In the genomic region with DNA sequence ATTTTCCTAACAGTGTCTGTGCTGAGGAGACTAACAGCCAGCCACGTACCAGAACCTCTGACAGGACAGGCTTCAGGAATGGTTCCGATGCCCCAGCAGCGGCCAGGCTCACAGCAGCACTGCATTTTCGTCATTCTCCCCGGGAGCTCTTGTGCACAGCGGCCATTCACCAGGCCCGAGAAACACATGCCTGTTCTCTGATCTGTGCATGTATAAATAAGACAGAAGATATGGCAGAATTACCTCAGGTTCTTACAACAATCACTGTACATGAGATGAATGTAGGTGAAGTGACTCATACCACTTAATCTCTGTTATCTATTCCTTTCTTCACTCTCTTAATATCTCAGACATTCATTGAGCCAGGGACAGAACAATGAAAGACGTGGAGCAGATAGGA, we compare ENCODE assay signal across 27 cellular contexts.
DNase-seq lines count a peak whose midpoint lies in the region; ATAC-seq, FAIRE-seq and TF ChIP-seq lines count a peak whose summit lies in the region.
"Had no signal": no experiment of that assay in that cellular context is flagged by ENCODE, and none has a peak within 500 bp of the region (broad histone marks: within the 10 kb centered on the region; RNA-seq: fewer than 3 reads in every experiment).

No MANE protein-coding gene starts in this region.

- DNase-seq in Right ventricle myocardium inferior (ENCODE audit: missing footprints): no peak
- no peak for DNase-seq in cardiac septum (ENCODE audit: low spot score)
- peak; percentile 55 for DNase-seq in astrocyte (ENCODE audit: low read depth)
- no peak for DNase-seq in left ventricle myocardium inferior
- peak; percentile 41 to 73 for DNase-seq in trophoblast cell
- no peak for DNase-seq in NCI-H1105 (lab: John Stamatoyannopoulos, UW)
- DNase-seq: CD4-positive, CD25-positive, alpha-beta regulatory T cell; GOT3; HFFc6; KBM-7; MV-4-11; NCI-H1105 treated with DMSO at 0.1 percent for 48 hours; NCI-H146; NCI-H1930; NCI-H2107; NCI-H446; NCI-H524 treated with DMSO at 0.1 percent for 48 hours; NCI-H82; NK-92 treated with Interleukin-12 subunit alpha and Interleukin-12 subunit beta, amount 100 ng/mL, for 24 hours; PC-3; SHP77 had no signal

- TF ChIP-seq CTCF in astrocyte (IDR thresholded peaks at IDR 0.05; ENCODE audit: insufficient read depth, low read depth, low read length): no peak
- TF ChIP-seq CTCF in left ventricle myocardium inferior (IDR thresholded peaks at IDR 0.05; ENCODE audit: borderline replicate concordance): no peak

- no peak overlapping the region for H3K14ac ChIP-seq in trophoblast cell (ENCODE audit: low read length)

- H3K4me3 ChIP-seq in astrocyte (ENCODE audit: insufficient read depth, low read depth, low read length): no peak overlapping the region
- H3K4me3 ChIP-seq in left ventricle myocardium inferior: no peak overlapping the region
- no peak overlapping the region for H3K4me3 ChIP-seq in trophoblast cell (ENCODE audit: low read depth, low read length)
- H3K4me3 ChIP-seq: BLaER1, HAP-1 had no signal

- no peaks in the 10 kb centered on the region for H3K79me2 ChIP-seq in astrocyte (ENCODE audit: insufficient read depth, low read length)
- H3K79me2 ChIP-seq in trophoblast cell (ENCODE audit: control insufficient read depth, insufficient read depth, low read length, poor library complexity): no peaks in the 10 kb centered on the region

- H3K4me2 ChIP-seq in astrocyte (ENCODE audit: low read length) (no peak overlapping the region), trophoblast cell (ENCODE audit: low read length) (no peak overlapping the region)
- H3K4me2 ChIP-seq: BLaER1 had no signal

- no peaks in the 10 kb centered on the region for H3K9me3 Mint-ChIP-seq in astrocyte (ENCODE audit: unreplicated experiment)

- H2AFZ ChIP-seq in astrocyte (ENCODE audit: low read depth, low read length) (no peak overlapping the region), trophoblast cell (ENCODE audit: insufficient read depth, low read length, poor library complexity) (no peak overlapping the region)

- ATAC-seq in Right ventricle myocardium inferior (peak; percentile 64), HG02852 (IDR thresholded peaks at IDR 0.05; ENCODE audit: unreplicated experiment) (no peak), GM18520 (IDR thresholded peaks at IDR 0.05; ENCODE audit: unreplicated experiment) (no peak)
- ATAC-seq: PC-3 had no signal

- H3K36me3 ChIP-seq in astrocyte (ENCODE audit: insufficient read depth, low read length): no peaks in the 10 kb centered on the region
- H3K36me3 ChIP-seq in left ventricle myocardium inferior: no peaks in the 10 kb centered on the region
- H3K36me3 ChIP-seq in trophoblast cell (ENCODE audit: control insufficient read depth in 1 of 2, insufficient read depth in 2 of 2, low read length in 2 of 2): peaks cover 2 to 6% of the 10 kb centered on the region in 2 experiments
- H3K36me3 ChIP-seq: BLaER1 had no signal

- no peak overlapping the region for H3K18ac ChIP-seq in trophoblast cell (ENCODE audit: low read length)

- H3K23ac ChIP-seq in trophoblast cell (ENCODE audit: low read length): no peak overlapping the region

- no CpG with 5 or more reads among the region's 8 CpGs for WGBS in trophoblast cell (ENCODE audit: extremely low coverage, insufficient coverage, insufficient read length)

- H2BK5ac ChIP-seq in trophoblast cell (ENCODE audit: low read depth, low read length, poor library complexity): no peak overlapping the region

- H3K4me1 Mint-ChIP-seq in astrocyte (ENCODE audit: low read depth, unreplicated experiment): no peaks in the 10 kb centered on the region
- H3K4me1 Mint-ChIP-seq: CD4-positive, CD25-positive, alpha-beta regulatory T cell had no signal

- H3K27ac Mint-ChIP-seq in astrocyte (ENCODE audit: unreplicated experiment): no peak overlapping the region
- H3K27ac Mint-ChIP-seq: CD4-positive, CD25-positive, alpha-beta regulatory T cell; HFFc6 had no signal

- no peaks in the 10 kb centered on the region for H3K27me3 ChIP-seq in astrocyte (ENCODE audit: insufficient read depth, low read length)
- H3K27me3 ChIP-seq in left ventricle myocardium inferior (ENCODE audit: low read depth): no peaks in the 10 kb centered on the region
- no peaks in the 10 kb centered on the region for H3K27me3 ChIP-seq in trophoblast cell (ENCODE audit: insufficient read depth, low read length)
- H3K27me3 ChIP-seq: BLaER1 had no signal

- H3K9ac ChIP-seq in astrocyte (ENCODE audit: low read length) (no peak overlapping the region), trophoblast cell (ENCODE audit: low read length) (no peak overlapping the region)
- H3K9ac ChIP-seq: BLaER1 had no signal

- no peaks in the 10 kb centered on the region for H3K9me3 ChIP-seq in astrocyte (ENCODE audit: insufficient read depth, low read depth, low read length)
- no peaks in the 10 kb centered on the region for H3K9me3 ChIP-seq in left ventricle myocardium inferior (replicated peaks)
- H3K9me3 ChIP-seq in trophoblast cell (ENCODE audit: insufficient read depth, low read depth, low read length): no peaks in the 10 kb centered on the region
- H3K9me3 ChIP-seq: BLaER1, HAP-1 had no signal

- no peak overlapping the region for H4K12ac ChIP-seq in trophoblast cell (ENCODE audit: low read depth, low read length)

- H3K27ac ChIP-seq in astrocyte (ENCODE audit: low read depth, low read length) (no peak overlapping the region), left ventricle myocardium inferior (replicated peaks) (peak overlapping the region; percentile 53), trophoblast cell (ENCODE audit: low read depth, low read length) (no peak overlapping the region)
- H3K27ac ChIP-seq: BLaER1 had no signal

- H3K4me1 ChIP-seq in astrocyte (ENCODE audit: insufficient read depth, low read length) (no peaks in the 10 kb centered on the region), left ventricle myocardium inferior (peaks cover 8% of the 10 kb centered on the region), trophoblast cell (ENCODE audit: control insufficient read depth in 1 of 2, insufficient read depth in 2 of 2, low read length in 2 of 2) (no peaks in the 10 kb centered on the region)
- H3K4me1 ChIP-seq: BLaER1, HAP-1 had no signal

- H2BK12ac ChIP-seq in trophoblast cell (ENCODE audit: low read length): no peak overlapping the region

- H3K36me3 Mint-ChIP-seq in astrocyte (ENCODE audit: low read depth, unreplicated experiment): peaks cover 12% of the 10 kb centered on the region
- H3K36me3 Mint-ChIP-seq: CD4-positive, CD25-positive, alpha-beta regulatory T cell had no signal

- FAIRE-seq in astrocyte (lab: Jason Lieb, UNC): no peak
- FAIRE-seq: A204.1, D721Med had no signal

- intact Hi-C loops in Right ventricle myocardium inferior (cut with DNase I): loop anchor here (10.0 kb wide), 1 partner anchor 100 kb away; no protein-coding TSS in a partner anchor
- intact Hi-C loops in cardiac septum (cut with DNase I): no loop called here
- intact Hi-C loops in left ventricle myocardium inferior (cut with micrococcal nuclease): no loop called here

- H3K79me1 ChIP-seq in trophoblast cell (ENCODE audit: low read length): no peaks in the 10 kb centered on the region

- no peaks in the 10 kb centered on the region for H3K27me3 Mint-ChIP-seq in astrocyte (ENCODE audit: low read depth, unreplicated experiment)
- H3K27me3 Mint-ChIP-seq: CD4-positive, CD25-positive, alpha-beta regulatory T cell had no signal

- H2BK120ac ChIP-seq in trophoblast cell (ENCODE audit: insufficient read depth, low read length, poor library complexity): no peak overlapping the region

- H4K8ac ChIP-seq in trophoblast cell (ENCODE audit: low read depth, low read length): no peak overlapping the region

- H4K20me1 ChIP-seq in astrocyte (ENCODE audit: insufficient read depth, low read length): no peaks in the 10 kb centered on the region
- H4K20me1 ChIP-seq: BLaER1 had no signal

- no peak overlapping the region for H2AK5ac ChIP-seq in trophoblast cell (ENCODE audit: low read length)

- H3K4ac ChIP-seq in trophoblast cell (ENCODE audit: low read depth, low read length): no peak overlapping the region

- no peak overlapping the region for H3K4me3 Mint-ChIP-seq in astrocyte (ENCODE audit: unreplicated experiment)
- H3K4me3 Mint-ChIP-seq: CD4-positive, CD25-positive, alpha-beta regulatory T cell; HFFc6 had no signal

- no peak overlapping the region for H4K91ac ChIP-seq in trophoblast cell (ENCODE audit: low read depth, low read length)

Comparison
In these comparisons a context has a peak if more than half of its experiments do, and no peak if none do; other contexts are left out.
1. DNase-seq: peak in astrocyte (single experiment) and trophoblast cell (2 of 2); none in Right ventricle myocardium inferior (single experiment), cardiac septum (single experiment), left ventricle myocardium inferior (single experiment) and NCI-H1105 (single experiment).